In genomic region chr3:62189376-62189698, GRCh38 we compare ENCODE assay signal across 1 cellular context.
TF ChIP-seq lines count a peak whose summit lies in the region.

No MANE protein-coding gene starts in this region.

TF ChIP-seq in HEK293T, 16 proteins besides CTCF, POLR2A, EP300 and RAD21 (continued from another document):
- TF ChIP-seq BHLHE40 (IDR thresholded peaks at IDR 0.05; ENCODE audit: borderline replicate concordance) = no peak
- no peak for TF ChIP-seq FOXK2 (IDR thresholded peaks at IDR 0.05)
- TF ChIP-seq CTBP1 (IDR thresholded peaks at IDR 0.05; ENCODE audit: borderline replicate concordance) = no peak
- TF ChIP-seq PKNOX1 (IDR thresholded peaks at IDR 0.05) = no peak
